26 cellular contexts compared by ENCODE assay signal in genomic region chr19:18257503-18258470, GRCh38. TPM values are rescaled to one million over a fixed set of nuclear protein-coding genes. Genes with fewer than 3 reads are reported as not detected.
"Had no signal": no experiment of that assay in that cellular context is flagged by ENCODE, and none has a peak within 500 bp of the region (broad histone marks: within the 10 kb centered on the region; RNA-seq: fewer than 3 reads in every experiment).

No MANE protein-coding gene starts in this region.

- H3K4me1 Mint-ChIP-seq: neural progenitor cell had no signal

- H3K4me1 ChIP-seq: gastroesophageal sphincter, neural progenitor cell, prostate gland, right lobe of liver, testis, upper lobe of right lung, vagina had no signal

- H3K9me3 Mint-ChIP-seq: natural killer cell treated with Interleukin-12 subunit alpha and Interleukin-12 subunit beta and Interleukin-15 and Interleukin-18, amount 100 ng/mL, for 72 hours; neural progenitor cell; stimulated activated naive B cell treated with anti-CD40 and anti-IgM and Interleukin-4, amounts not matched to agents 10 μg/mL and 1 μg/mL and 100 μg/mL, for 72 hours; stimulated activated naive CD8-positive, alpha-beta T cell treated with anti-CD3 and anti-CD28 coated beads, Interleukin-15, amount 100 ng/mL, for 72 hours had no signal

- ATAC-seq: gastroesophageal sphincter; left lobe of liver; natural killer cell treated with Interleukin-12 subunit alpha and Interleukin-12 subunit beta and Interleukin-15 and Interleukin-18, amount 100 ng/mL, for 72 hours; stimulated activated naive B cell treated with anti-CD40 and anti-IgM and Interleukin-4, amounts not matched to agents 10 μg/mL and 1 μg/mL and 100 μg/mL, for 72 hours; stimulated activated naive CD8-positive, alpha-beta T cell treated with anti-CD3 and anti-CD28 coated beads, Interleukin-15, amount 100 ng/mL, for 72 hours; upper lobe of right lung had no signal

- H3K27me3 ChIP-seq: colonic mucosa, right lobe of liver, testis, upper lobe of right lung, vagina had no signal

- H3K9me3 ChIP-seq: colonic mucosa, esophagus squamous epithelium, gastroesophageal sphincter, prostate gland, right lobe of liver, spleen, testis, tibial nerve, upper lobe of right lung, vagina had no signal

- H3K4me3 Mint-ChIP-seq: natural killer cell treated with Interleukin-12 subunit alpha and Interleukin-12 subunit beta and Interleukin-15 and Interleukin-18, amount 100 ng/mL, for 72 hours; neural progenitor cell; stimulated activated naive B cell treated with anti-CD40 and anti-IgM and Interleukin-4, amounts not matched to agents 10 μg/mL and 1 μg/mL and 100 μg/mL, for 72 hours; stimulated activated naive CD8-positive, alpha-beta T cell treated with anti-CD3 and anti-CD28 coated beads, Interleukin-15, amount 100 ng/mL, for 72 hours had no signal

- H3K27ac Mint-ChIP-seq: natural killer cell treated with Interleukin-12 subunit alpha and Interleukin-12 subunit beta and Interleukin-15 and Interleukin-18, amount 100 ng/mL, for 72 hours; neural progenitor cell; stimulated activated naive B cell treated with anti-CD40 and anti-IgM and Interleukin-4, amounts not matched to agents 10 μg/mL and 1 μg/mL and 100 μg/mL, for 72 hours; stimulated activated naive CD8-positive, alpha-beta T cell treated with anti-CD3 and anti-CD28 coated beads, Interleukin-15, amount 100 ng/mL, for 72 hours had no signal

- H3K4me3 ChIP-seq: colonic mucosa, esophagus squamous epithelium, gastroesophageal sphincter, neural progenitor cell, prostate gland, right lobe of liver, spleen, testis, tibial nerve, upper lobe of right lung, vagina had no signal

- H3K36me3 ChIP-seq: colonic mucosa, neural progenitor cell, prostate gland, right lobe of liver, upper lobe of right lung, vagina had no signal

- H3K27ac ChIP-seq: colonic mucosa, esophagus squamous epithelium, gastroesophageal sphincter, neural progenitor cell, parathyroid adenoma, prostate gland, right lobe of liver, spleen, testis, tibial nerve, upper lobe of right lung, vagina had no signal

- DNase-seq: colonic mucosa; dermis blood vessel endothelial cell; esophagus squamous epithelium; foreskin fibroblast; hypothalamus; mammary epithelial cell; occipital lobe; right lobe of liver; spleen; stimulated activated CD4-positive, alpha-beta T cell treated with anti-CD3 and anti-CD28 coated beads, Interleukin-15, amount 100 ng/mL, for 24 hours; stimulated activated CD4-positive, alpha-beta T cell treated with anti-CD3 and anti-CD28 coated beads, Interleukin-1b, Interleukin-23, amount 100 ng/mL, for 48 hours; stimulated activated CD4-positive, alpha-beta T cell treated with anti-CD3 and anti-CD28 coated beads, Interleukin-4, amount 100 ng/mL, for 24 hours; stimulated activated naive B cell treated with anti-CD40 and anti-IgM and Interleukin-4, amounts not matched to agents 10 μg/mL and 1 μg/mL and 100 μg/mL, for 72 hours; stimulated activated naive CD8-positive, alpha-beta T cell treated with anti-CD3 and anti-CD28 coated beads, Interleukin-15, amount 100 ng/mL, for 72 hours; testis; upper lobe of right lung had no signal

- H3K36me3 Mint-ChIP-seq: natural killer cell treated with Interleukin-12 subunit alpha and Interleukin-12 subunit beta and Interleukin-15 and Interleukin-18, amount 100 ng/mL, for 72 hours; neural progenitor cell had no signal

RNA-seq across cellular contexts. Expression of gene PDE4C, which starts 31.5 kb away (rescaled TPM):
- total RNA-seq: mammary epithelial cell, myocyte, subcutaneous adipose tissue had no signal
- polyA plus RNA-seq: mammary epithelial cell had no signal
